Comparison of ENCODE assay signal across 10 cellular contexts in the genomic region with DNA sequence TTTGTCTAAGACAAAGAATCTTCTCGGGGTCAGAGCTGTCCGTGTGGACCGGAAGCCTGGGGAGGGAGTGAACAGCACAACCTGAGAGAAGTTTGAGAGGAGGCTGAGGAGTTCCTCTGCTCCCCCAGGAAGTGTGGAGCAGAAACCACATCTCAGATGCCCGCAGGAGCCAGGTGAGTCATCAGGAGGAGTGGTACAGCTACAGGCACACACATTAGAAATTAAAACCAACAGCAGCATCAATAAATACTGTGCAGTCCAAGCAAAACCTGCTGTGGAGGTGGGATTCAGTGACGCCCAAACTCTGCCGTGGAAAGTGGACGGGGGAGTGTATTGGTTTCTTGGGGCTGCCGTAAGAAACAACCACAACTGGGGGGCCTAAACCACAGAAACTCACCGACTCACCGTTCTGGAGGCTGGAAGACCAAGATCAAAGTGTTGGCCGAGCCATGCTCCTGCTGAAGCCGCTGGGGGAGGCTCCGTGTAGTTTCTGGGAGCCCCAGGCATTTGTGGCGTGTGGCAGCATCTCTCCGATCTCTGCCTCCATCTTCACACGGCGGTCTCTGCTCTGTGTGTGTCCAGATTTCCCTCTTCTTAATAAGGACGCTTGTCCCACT. TPM values are rescaled to one million over a fixed set of nuclear protein-coding genes. Genes with fewer than 3 reads are reported as not detected.
DNase-seq lines count a peak whose midpoint lies in the region; ATAC-seq and TF ChIP-seq lines count a peak whose summit lies in the region.
"Had no signal": no experiment of that assay in that cellular context is flagged by ENCODE, and none has a peak within 500 bp of the region (broad histone marks: within the 10 kb centered on the region; RNA-seq: fewer than 3 reads in every experiment).

No MANE protein-coding gene starts in this region.

- H3K27ac Mint-ChIP-seq in Calu3 (ENCODE audit: unreplicated experiment): peak overlapping the region; percentile 12
- H3K27ac Mint-ChIP-seq: activated T-helper 2 cell treated with anti-CD3 and anti-CD28 coated beads, Interferon-gamma antibody, Interleukin-2, Interleukin-4, amounts not matched to agents 10 μg/mL and 5 μg/mL and 100 μg/mL, durations not matched to agents 14 hours and 24 hours and 36 hours had no signal

- CTCF ChIA-PET in Calu3 (lab: Charles Lee): interaction anchor here (0.6 to 5.0 kb wide), 15 partner anchors 10 to 399 kb away, joined by 3 to 60 read pairs (median 6); a partner anchor contains a TSS

- ATAC-seq in HG03097 (IDR thresholded peaks at IDR 0.05; ENCODE audit: low FRiP score, unreplicated experiment): no peak

- intact Hi-C loops in Calu3 (cut with micrococcal nuclease; ENCODE audit: unreplicated experiment): loop anchor here (5.0 kb wide), 2 partner anchors 151 to 401 kb away; no protein-coding TSS in a partner anchor

- no peak for TF ChIP-seq CTCF in Calu3 (IDR thresholded peaks at IDR 0.05; ENCODE audit: unreplicated experiment)
- TF ChIP-seq CTCF in astrocyte of the spinal cord (IDR thresholded peaks at IDR 0.05; ENCODE audit: low read depth, low read length): no peak
- TF ChIP-seq CTCF in BE2C (IDR thresholded peaks at IDR 0.05; ENCODE audit: low read depth, low read length): no peak

- H3K27me3 Mint-ChIP-seq in Calu3 (ENCODE audit: unreplicated experiment): no peaks in the 10 kb centered on the region

- H3K36me3 ChIP-seq in MG63 (peaks cover 19% of the 10 kb centered on the region), BE2C (no peaks in the 10 kb centered on the region), SJCRH30 (no peaks in the 10 kb centered on the region)
- H3K36me3 ChIP-seq: cardiac muscle cell had no signal

- H3K9me3 Mint-ChIP-seq in Calu3 (ENCODE audit: low read depth, unreplicated experiment): no peaks in the 10 kb centered on the region
- H3K9me3 Mint-ChIP-seq: activated T-helper 2 cell treated with anti-CD3 and anti-CD28 coated beads, Interferon-gamma antibody, Interleukin-2, Interleukin-4, amounts not matched to agents 10 μg/mL and 5 μg/mL and 100 μg/mL, durations not matched to agents 14 hours and 24 hours and 36 hours had no signal

- H3K4me3 ChIP-seq in MG63 (no peak overlapping the region), astrocyte of the spinal cord (ENCODE audit: low read depth, low read length) (no peak overlapping the region), BE2C (ENCODE audit: low read depth, low read length) (no peak overlapping the region), SJCRH30 (no peak overlapping the region)
- H3K4me3 ChIP-seq: cardiac muscle cell had no signal

- no peak overlapping the region for H3K4me3 Mint-ChIP-seq in Calu3 (ENCODE audit: low read depth, unreplicated experiment)

- no peaks in the 10 kb centered on the region for H3K9me3 ChIP-seq in MG63
- H3K9me3 ChIP-seq in BE2C: no peaks in the 10 kb centered on the region
- H3K9me3 ChIP-seq in SJCRH30 (replicated peaks): no peaks in the 10 kb centered on the region

- no TSS peak for BruUV-seq in Calu3 (replicated peaks; lab: Mats Ljungman, UMichigan)

- H3K4me1 ChIP-seq in BE2C: peaks cover 13% of the 10 kb centered on the region
- no peaks in the 10 kb centered on the region for H3K4me1 ChIP-seq in SJCRH30

- H3K36me3 Mint-ChIP-seq in Calu3 (ENCODE audit: insufficient read depth, unreplicated experiment): peaks cover 25% of the 10 kb centered on the region

- H3K4me1 Mint-ChIP-seq in Calu3 (ENCODE audit: low read depth, unreplicated experiment): peaks cover 20% of the 10 kb centered on the region

- H3K27me3 ChIP-seq in MG63 (no peaks in the 10 kb centered on the region), BE2C (no peaks in the 10 kb centered on the region), SJCRH30 (no peaks in the 10 kb centered on the region)
- H3K27me3 ChIP-seq: cardiac muscle cell had no signal

- H3K27ac ChIP-seq in SJCRH30: no peak overlapping the region
- H3K27ac ChIP-seq: cardiac muscle cell had no signal

- peak; percentile 43 for DNase-seq in Calu3
- DNase-seq in MG63: peak; percentile 15
- DNase-seq in astrocyte of the spinal cord (ENCODE audit: low read depth, low spot score): peak; percentile 77
- DNase-seq in kidney tubule cell (ENCODE audit: low spot score): peak; percentile 79
- no peak for DNase-seq in BE2C
- DNase-seq in SJCRH30: no peak
- no peak for DNase-seq in NCI-H187 (lab: John Stamatoyannopoulos, UW)

- in situ Hi-C loops in astrocyte of the spinal cord (cut with HindIII; ENCODE audit: low sequenced_read_pairs): no loop called here

RNA-seq across cellular contexts. Expression of a gene that starts 31.2 kb away (rescaled TPM):
- 244 and 283 TPM in 2 replicates for total RNA-seq in Calu3 (2022)
- total RNA-seq in MG63 (2014; rRNA removed; shearing (Covaris generic); ENCODE audit: low replicate concordance): 246 and 351 TPM in 2 replicates
- 353 TPM for polyA plus RNA-seq in BE2C (2012; ENCODE audit: insufficient read depth, insufficient read length, low read depth)
- 126 and 139 TPM in 2 replicates for total RNA-seq in SJCRH30 (2014; rRNA removed; shearing (Covaris generic))

RNA-seq across cellular contexts. Expression of a gene that starts 58.8 kb away (rescaled TPM):
- 81.2 and 90.6 TPM in 2 replicates for total RNA-seq in Calu3 (2022)
- 49.3 and 143 TPM in 2 replicates for total RNA-seq in MG63 (2014; rRNA removed; shearing (Covaris generic); ENCODE audit: low replicate concordance)
- polyA plus RNA-seq in BE2C (2012; ENCODE audit: insufficient read depth, insufficient read length, low read depth): 46.1 TPM
- total RNA-seq in SJCRH30 (2014; rRNA removed; shearing (Covaris generic)): 124 and 126 TPM in 2 replicates

Comparison
In these comparisons a context has a peak if more than half of its experiments do, and no peak if none do; other contexts are left out.
1. DNase-seq: peak in Calu3 (single experiment), MG63 (single experiment), astrocyte of the spinal cord (single experiment) and kidney tubule cell (single experiment); none in BE2C (single experiment), SJCRH30 (0 of 2) and NCI-H187 (0 of 2).